Comparison of ENCODE assay signal across 9 cellular contexts in the genomic region with DNA sequence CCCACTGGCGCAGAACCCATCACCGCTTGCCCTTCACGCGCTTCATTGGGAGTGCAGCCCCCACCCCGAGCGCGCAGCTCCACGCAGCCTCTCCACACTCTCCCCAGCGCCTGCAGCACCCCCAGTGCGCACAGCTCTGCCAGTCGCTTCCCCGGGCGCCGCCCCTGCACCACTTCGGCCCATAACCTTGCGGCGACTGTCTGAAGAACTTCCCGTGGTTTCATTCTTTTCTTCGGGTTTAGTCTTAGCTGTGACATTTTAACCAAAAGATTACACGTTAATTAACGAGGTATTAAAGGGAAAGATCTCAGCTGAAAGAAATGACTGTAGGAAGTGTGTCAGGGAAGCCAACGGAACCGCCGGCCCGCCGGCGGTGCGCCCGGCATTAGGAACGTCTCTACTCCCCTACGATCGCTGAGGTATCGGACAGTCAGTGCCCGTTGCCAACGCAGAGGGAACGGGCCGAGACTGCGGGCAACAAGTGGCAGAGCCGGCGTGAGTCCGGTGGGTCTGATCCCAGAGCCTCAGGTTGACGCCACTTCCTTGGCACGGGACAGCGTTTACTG. TPM values are rescaled to one million over a fixed set of nuclear protein-coding genes. Genes with fewer than 3 reads are reported as not detected.
DNase-seq lines count a peak whose midpoint lies in the region; ATAC-seq and TF ChIP-seq lines count a peak whose summit lies in the region.
"Not testable (repeated sequence)": the region's sequence is repeated elsewhere in the genome, so short reads cannot be mapped to it uniquely, and the experiment has no call there.
"Had no signal": no experiment of that assay in that cellular context is flagged by ENCODE, and none has a peak within 500 bp of the region (broad histone marks: within the 10 kb centered on the region; RNA-seq: fewer than 3 reads in every experiment).

No MANE protein-coding gene starts in this region.

- peaks cover 16% of the 10 kb centered on the region for H3K27me3 ChIP-seq in HUES48 (ENCODE audit: control insufficient read depth, insufficient read depth, low read length)
- H3K27me3 ChIP-seq in brain microvascular endothelial cell (replicated peaks); cardiac muscle cell; stomach smooth muscle (ENCODE audit: control insufficient read depth in 1 of 2, insufficient read depth in 2 of 2, low read length in 2 of 2): not testable (repeated sequence)

- not testable (repeated sequence) for H3K9me3 Mint-ChIP-seq in T-helper 2 cell treated with Interferon-gamma antibody and Interleukin-4, amounts not matched to agents 5 μg/mL and 100 μg/mL, for 36 hours; naive B cell

- H3K27ac Mint-ChIP-seq in T-helper 2 cell treated with Interferon-gamma antibody and Interleukin-4, amounts not matched to agents 5 μg/mL and 100 μg/mL, for 36 hours = not testable (repeated sequence)
- H3K27ac Mint-ChIP-seq in naive B cell = peak overlapping the region in 2 of 6 donors; percentile 16 to 47

- not testable (repeated sequence) for H3K9me3 ChIP-seq in HUES48 (ENCODE audit: control insufficient read depth, insufficient read depth, low read length); cardiac muscle cell (ENCODE audit: low read depth); stomach smooth muscle (ENCODE audit: control insufficient read depth in 2 of 2, low read length in 2 of 2)

- peak; percentile 35 for DNase-seq in D341Med (ENCODE audit: low spot score)
- DNase-seq in T-helper 2 cell treated with Interferon-gamma antibody and Interleukin-4, amounts not matched to agents 5 μg/mL and 100 μg/mL, for 36 hours (ENCODE audit: low spot score) = peak; percentile 13
- not testable (repeated sequence) for DNase-seq in brain microvascular endothelial cell, naive B cell
- peak; percentile 30 to 31 for DNase-seq in cardiac muscle cell (ENCODE audit: low read depth in 1 of 2, low spot score in 1 of 2)

- not testable (repeated sequence) for H3K27ac ChIP-seq in HUES48 (ENCODE audit: low read depth, low read length); brain microvascular endothelial cell; cardiac muscle cell
- peak overlapping the region; percentile 84 for H3K27ac ChIP-seq in stomach smooth muscle (ENCODE audit: low read length)

- not testable (repeated sequence) for H3K36me3 ChIP-seq in HUES48 (ENCODE audit: control insufficient read depth, insufficient read depth, low read length); brain microvascular endothelial cell (replicated peaks); cardiac muscle cell; stomach smooth muscle (ENCODE audit: control insufficient read depth in 2 of 2, insufficient read depth in 2 of 2, low read length in 2 of 2)

- H3K4me1 Mint-ChIP-seq in T-helper 2 cell treated with Interferon-gamma antibody and Interleukin-4, amounts not matched to agents 5 μg/mL and 100 μg/mL, for 36 hours (ENCODE audit: low read depth) = not testable (repeated sequence)
- peaks cover 16 to 29% (median 18%) of the 10 kb centered on the region in 3 donors for H3K4me1 Mint-ChIP-seq in naive B cell

- TF ChIP-seq CTCF in brain microvascular endothelial cell (IDR thresholded peaks at IDR 0.05; ENCODE audit: low read depth, low read length, missing control alignments); cardiac muscle cell (IDR thresholded peaks at IDR 0.05; ENCODE audit: low read depth, low read length): not testable (repeated sequence)

- H3K4me3 Mint-ChIP-seq in T-helper 2 cell treated with Interferon-gamma antibody and Interleukin-4, amounts not matched to agents 5 μg/mL and 100 μg/mL, for 36 hours = peak overlapping the region; percentile 81
- peak overlapping the region; percentile 85 to 93 (median 91) for H3K4me3 Mint-ChIP-seq in naive B cell

- ATAC-seq in GM21423 (IDR thresholded peaks at IDR 0.05; ENCODE audit: unreplicated experiment) (peak; percentile 32), naive B cell (ENCODE audit: low read depth in 2 of 2) (peak; percentile 18 to 27)

- in situ Hi-C loops in brain microvascular endothelial cell (cut with HindIII; ENCODE audit: low pct_ligation_motif_present, low sequenced_read_pairs) = not testable (repeated sequence)

- H3K9ac ChIP-seq in HUES48 (ENCODE audit: low read depth, low read length) = not testable (repeated sequence)
- H3K9ac ChIP-seq in stomach smooth muscle (ENCODE audit: low read length in 2 of 2) = peak overlapping the region; percentile 71 to 72

- H3K27me3 Mint-ChIP-seq in T-helper 2 cell treated with Interferon-gamma antibody and Interleukin-4, amounts not matched to agents 5 μg/mL and 100 μg/mL, for 36 hours (ENCODE audit: low read depth) = peaks cover 45% of the 10 kb centered on the region
- peaks cover 15 to 26% (median 21%) of the 10 kb centered on the region in 3 donors for H3K27me3 Mint-ChIP-seq in naive B cell

- H3K4me1 ChIP-seq in HUES48 (ENCODE audit: control insufficient read depth, insufficient read depth, low read length); cardiac muscle cell (ENCODE audit: low read depth); stomach smooth muscle (ENCODE audit: control insufficient read depth, insufficient read depth, low read length): not testable (repeated sequence)

- peak overlapping the region; percentile 84 for H3K4me3 ChIP-seq in HUES48 (ENCODE audit: low read depth, low read length)
- peak overlapping the region; percentile 64 for H3K4me3 ChIP-seq in brain microvascular endothelial cell (ENCODE audit: low read depth, low read length)
- peak overlapping the region; percentile 54 for H3K4me3 ChIP-seq in cardiac muscle cell
- peak overlapping the region; percentile 80 to 88 for H3K4me3 ChIP-seq in stomach smooth muscle (ENCODE audit: low read length in 2 of 2)

- not testable (repeated sequence) for H3K36me3 Mint-ChIP-seq in T-helper 2 cell treated with Interferon-gamma antibody and Interleukin-4, amounts not matched to agents 5 μg/mL and 100 μg/mL, for 36 hours (ENCODE audit: low read depth); naive B cell

RNA-seq across cellular contexts. Expression of a gene that starts 0.6 kb away (rescaled TPM):
- total RNA-seq in cardiac muscle cell = 13.0 and 25.9 TPM in 2 replicates
- 12.9 and 18.2 TPM in 2 replicates for polyA plus RNA-seq in cardiac muscle cell
- polyA plus RNA-seq in naive B cell (ENCODE audit: low read depth in 6 of 6) = under 1 TPM in 2 of 6 donors, not detected in 4; 0.25 to 0.26 TPM
- total RNA-seq: HT-29 had no signal

Comparison
In these comparisons a context has a peak if more than half of its experiments do, and no peak if none do; other contexts are left out.
1. RNA of a gene that starts 0.6 kb away (polyA plus RNA-seq): 12.9 to 18.2 TPM in cardiac muscle cell; 0.25 to 0.26 TPM in naive B cell; every median in the first group is over 10 times any median in the second.
2. Peak in every context shown above with its lines, with median percentiles within 50 percentile points of each other: H3K4me3 ChIP-seq.